In genomic region chr11:110131386-110132123, GRCh38 we compare ENCODE assay signal across 16 cellular contexts. TPM values are rescaled to one million over a fixed set of nuclear protein-coding genes. Genes with fewer than 3 reads are reported as not detected.
DNase-seq lines count a peak whose midpoint lies in the region; ATAC-seq and TF ChIP-seq lines count a peak whose summit lies in the region.
"Had no signal": no experiment of that assay in that cellular context is flagged by ENCODE, and none has a peak within 500 bp of the region (broad histone marks: within the 10 kb centered on the region; RNA-seq: fewer than 3 reads in every experiment).

No MANE protein-coding gene starts in this region.

- ATAC-seq in GM19328 (IDR thresholded peaks at IDR 0.05; ENCODE audit: unreplicated experiment), result no peak
- ATAC-seq: activated T-cell treated with anti-CD3 and anti-CD28 coated beads, Interleukin-2, amount 50 U/mL, for 72 hours; naive thymus-derived CD4-positive, alpha-beta T cell had no signal

- H2AFZ ChIP-seq in smooth muscle cell (ENCODE audit: low read depth), result no peak overlapping the region

- DNase-seq in NCI-H2107 treated with DMSO at 0.1 percent for 48 hours (lab: John Stamatoyannopoulos, UW; ENCODE audit: unreplicated experiment), result peak; percentile 48
- no peak for DNase-seq in NCI-H2107 (lab: John Stamatoyannopoulos, UW)
- DNase-seq in NCI-H524 (lab: John Stamatoyannopoulos, UW), result peak; percentile 84 to 94
- no peak for DNase-seq in smooth muscle cell (lab: John Stamatoyannopoulos, UW; ENCODE audit: unreplicated experiment)
- DNase-seq in substantia nigra (lab: John Stamatoyannopoulos, UW), result no peak
- no peak for DNase-seq in testis
- DNase-seq: ACHN; activated CD4-positive, CD25-positive, alpha-beta regulatory T cell treated with anti-CD3 and anti-CD28 coated beads, Interleukin-2, amount 50 U/mL, for 72 hours; activated T-cell treated with anti-CD3 and anti-CD28 coated beads, Interleukin-2, amount 50 U/mL, for 72 hours; aorta; effector CD4-positive, alpha-beta T cell; Kasumi-1; naive thymus-derived CD4-positive, alpha-beta T cell; tibial artery had no signal

- no peak overlapping the region for H3K9ac ChIP-seq in endocrine pancreas (ENCODE audit: control insufficient read depth, insufficient read depth, low read length)
- H3K9ac ChIP-seq in smooth muscle cell (ENCODE audit: low read depth), result no peak overlapping the region

- TF ChIP-seq CTCF in smooth muscle cell (IDR thresholded peaks at IDR 0.05; ENCODE audit: borderline replicate concordance, insufficient read depth, poor library complexity, severe bottlenecking), result no peak
- no peak for TF ChIP-seq CTCF in testis (IDR thresholded peaks at IDR 0.05)

- TF ChIP-seq POLR2A in testis (IDR thresholded peaks at IDR 0.05), result no peak

- H3K4me1 ChIP-seq in endocrine pancreas (ENCODE audit: control insufficient read depth, insufficient read depth, low read length), result peaks cover 19% of the 10 kb centered on the region
- peaks cover 60% of the 10 kb centered on the region for H3K4me1 ChIP-seq in smooth muscle cell (ENCODE audit: low read depth)
- H3K4me1 ChIP-seq in testis, result no peaks in the 10 kb centered on the region

- H4K20me1 ChIP-seq in smooth muscle cell (ENCODE audit: low read depth), result no peaks in the 10 kb centered on the region

- H3K27me3 ChIP-seq in endocrine pancreas (ENCODE audit: control insufficient read depth, insufficient read depth, low read length) (no peaks in the 10 kb centered on the region), smooth muscle cell (ENCODE audit: low read depth) (no peaks in the 10 kb centered on the region), testis (no peaks in the 10 kb centered on the region)
- H3K27me3 ChIP-seq: tibial artery had no signal

- H3K36me3 ChIP-seq in endocrine pancreas (ENCODE audit: control insufficient read depth, insufficient read depth, low read length) (no peaks in the 10 kb centered on the region), smooth muscle cell (ENCODE audit: low read depth) (no peaks in the 10 kb centered on the region), testis (ENCODE audit: low read depth, missing control alignments) (no peaks in the 10 kb centered on the region)
- H3K36me3 ChIP-seq: tibial artery had no signal

- H3K9me3 ChIP-seq in endocrine pancreas (ENCODE audit: control insufficient read depth, low read length) (no peaks in the 10 kb centered on the region), smooth muscle cell (replicated peaks; ENCODE audit: low read depth) (no peaks in the 10 kb centered on the region), testis (no peaks in the 10 kb centered on the region)
- H3K9me3 ChIP-seq: tibial artery had no signal

- H3K4me3 ChIP-seq in endocrine pancreas (ENCODE audit: control insufficient read depth, insufficient read depth, low read length), result peak overlapping the region; percentile 53
- H3K4me3 ChIP-seq in smooth muscle cell, result no peak overlapping the region
- H3K4me3 ChIP-seq in testis, result no peak overlapping the region
- H3K4me3 ChIP-seq: tibial artery had no signal

- intact Hi-C loops in testis (cut with DNase I; ENCODE audit: low total_unique reads), result no loop called here

- WGBS in smooth muscle cell (ENCODE audit: low lambda C conversion rate), result 71% methylated on average over 6 of the region's 6 CpGs
- WGBS in testis, 2 donors, result 89 to 92% methylated on average over 6 of the region's 6 CpGs

- H3K27ac ChIP-seq in smooth muscle cell (ENCODE audit: low read depth) (peak overlapping the region; percentile 66), substantia nigra (ENCODE audit: low read depth, low read length, poor library complexity, severe bottlenecking) (no peak overlapping the region), testis (no peak overlapping the region)
- H3K27ac ChIP-seq: tibial artery had no signal

- H3K79me2 ChIP-seq in smooth muscle cell (ENCODE audit: low read depth), result peaks cover 48% of the 10 kb centered on the region

- no peak overlapping the region for H3K4me2 ChIP-seq in smooth muscle cell

- H3F3A ChIP-seq in smooth muscle cell (ENCODE audit: low read depth), result peaks cover 12% of the 10 kb centered on the region

RNA-seq across cellular contexts. Expression of gene ZC3H12C, which starts 38.4 kb away (rescaled TPM):
- total RNA-seq in smooth muscle cell (10.5 and 10.6 TPM in 2 replicates), testis (10 to 100 TPM; 16.9 to 17.0 TPM)
- polyA plus RNA-seq in smooth muscle cell (1.6 and 1.9 TPM in 2 replicates), testis (ENCODE audit: insufficient read depth, low read depth, low replicate concordance) (6.8 TPM)
- polyA plus RNA-seq: naive thymus-derived CD4-positive, alpha-beta T cell had no signal

Comparison
In these comparisons a context has a peak if more than half of its experiments do, and no peak if none do; other contexts are left out.
1. DNase-seq: peak in NCI-H2107 treated with DMSO at 0.1 percent for 48 hours (single experiment) and NCI-H524 (2 of 2); none in NCI-H2107 (single experiment), smooth muscle cell (single experiment), substantia nigra (0 of 49) and testis (single experiment).